1 cellular context compared by ENCODE assay signal in genomic region chr22:21982338-21982965, GRCh38.
TF ChIP-seq lines count a peak whose summit lies in the region.

Gene TOP3B, minus strand, starts transcription at chr22:21982787. Its CDS starts 7,078 bp downstream, at chr22:21975709.

TF ChIP-seq in HepG2, 621 proteins besides CTCF, POLR2A, EP300 and RAD21 (continued from another document and continues in another):
- TF ChIP-seq, protein P1, sequence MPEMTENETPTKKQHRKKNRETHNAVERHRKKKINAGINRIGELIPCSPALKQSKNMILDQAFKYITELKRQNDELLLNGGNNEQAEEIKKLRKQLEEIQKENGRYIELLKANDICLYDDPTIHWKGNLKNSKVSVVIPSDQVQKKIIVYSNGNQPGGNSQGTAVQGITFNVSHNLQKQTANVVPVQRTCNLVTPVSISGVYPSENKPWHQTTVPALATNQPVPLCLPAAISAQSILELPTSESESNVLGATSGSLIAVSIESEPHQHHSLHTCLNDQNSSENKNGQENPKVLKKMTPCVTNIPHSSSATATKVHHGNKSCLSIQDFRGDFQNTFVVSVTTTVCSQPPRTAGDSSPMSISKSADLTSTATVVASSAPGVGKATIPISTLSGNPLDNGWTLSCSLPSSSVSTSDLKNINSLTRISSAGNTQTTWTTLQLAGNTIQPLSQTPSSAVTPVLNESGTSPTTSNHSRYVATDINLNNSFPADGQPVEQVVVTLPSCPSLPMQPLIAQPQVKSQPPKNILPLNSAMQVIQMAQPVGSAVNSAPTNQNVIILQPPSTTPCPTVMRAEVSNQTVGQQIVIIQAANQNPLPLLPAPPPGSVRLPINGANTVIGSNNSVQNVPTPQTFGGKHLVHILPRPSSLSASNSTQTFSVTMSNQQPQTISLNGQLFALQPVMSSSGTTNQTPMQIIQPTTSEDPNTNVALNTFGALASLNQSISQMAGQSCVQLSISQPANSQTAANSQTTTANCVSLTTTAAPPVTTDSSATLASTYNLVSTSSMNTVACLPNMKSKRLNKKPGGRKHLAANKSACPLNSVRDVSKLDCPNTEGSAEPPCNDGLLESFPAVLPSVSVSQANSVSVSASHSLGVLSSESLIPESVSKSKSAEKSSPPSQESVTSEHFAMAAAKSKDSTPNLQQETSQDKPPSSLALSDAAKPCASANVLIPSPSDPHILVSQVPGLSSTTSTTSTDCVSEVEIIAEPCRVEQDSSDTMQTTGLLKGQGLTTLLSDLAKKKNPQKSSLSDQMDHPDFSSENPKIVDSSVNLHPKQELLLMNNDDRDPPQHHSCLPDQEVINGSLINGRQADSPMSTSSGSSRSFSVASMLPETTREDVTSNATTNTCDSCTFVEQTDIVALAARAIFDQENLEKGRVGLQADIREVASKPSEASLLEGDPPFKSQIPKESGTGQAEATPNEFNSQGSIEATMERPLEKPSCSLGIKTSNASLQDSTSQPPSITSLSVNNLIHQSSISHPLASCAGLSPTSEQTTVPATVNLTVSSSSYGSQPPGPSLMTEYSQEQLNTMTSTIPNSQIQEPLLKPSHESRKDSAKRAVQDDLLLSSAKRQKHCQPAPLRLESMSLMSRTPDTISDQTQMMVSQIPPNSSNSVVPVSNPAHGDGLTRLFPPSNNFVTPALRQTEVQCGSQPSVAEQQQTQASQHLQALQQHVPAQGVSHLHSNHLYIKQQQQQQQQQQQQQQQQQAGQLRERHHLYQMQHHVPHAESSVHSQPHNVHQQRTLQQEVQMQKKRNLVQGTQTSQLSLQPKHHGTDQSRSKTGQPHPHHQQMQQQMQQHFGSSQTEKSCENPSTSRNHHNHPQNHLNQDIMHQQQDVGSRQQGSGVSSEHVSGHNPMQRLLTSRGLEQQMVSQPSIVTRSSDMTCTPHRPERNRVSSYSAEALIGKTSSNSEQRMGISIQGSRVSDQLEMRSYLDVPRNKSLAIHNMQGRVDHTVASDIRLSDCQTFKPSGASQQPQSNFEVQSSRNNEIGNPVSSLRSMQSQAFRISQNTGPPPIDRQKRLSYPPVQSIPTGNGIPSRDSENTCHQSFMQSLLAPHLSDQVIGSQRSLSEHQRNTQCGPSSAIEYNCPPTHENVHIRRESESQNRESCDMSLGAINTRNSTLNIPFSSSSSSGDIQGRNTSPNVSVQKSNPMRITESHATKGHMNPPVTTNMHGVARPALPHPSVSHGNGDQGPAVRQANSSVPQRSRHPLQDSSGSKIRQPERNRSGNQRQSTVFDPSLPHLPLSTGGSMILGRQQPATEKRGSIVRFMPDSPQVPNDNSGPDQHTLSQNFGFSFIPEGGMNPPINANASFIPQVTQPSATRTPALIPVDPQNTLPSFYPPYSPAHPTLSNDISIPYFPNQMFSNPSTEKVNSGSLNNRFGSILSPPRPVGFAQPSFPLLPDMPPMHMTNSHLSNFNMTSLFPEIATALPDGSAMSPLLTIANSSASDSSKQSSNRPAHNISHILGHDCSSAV (CRISPR knock-in tag; IDR thresholded peaks at IDR 0.05; ENCODE audit: borderline replicate concordance), result no peak
- TF ChIP-seq ZNF710 (CRISPR knock-in tag; IDR thresholded peaks at IDR 0.05; ENCODE audit: borderline replicate concordance) (no peak; the same call in 1 of the 2 replicates), ZNF282 (IDR thresholded peaks at IDR 0.05; ENCODE audit: partially characterized antibody) (no peak), ELK4 (CRISPR knock-in tag; IDR thresholded peaks at IDR 0.05; ENCODE audit: borderline replicate concordance) (0 out of 2 replicates have a peak, but pooled peaks have one; percentile 46), ZSCAN31 (CRISPR knock-in tag; IDR thresholded peaks at IDR 0.05; ENCODE audit: low read depth) (peak; percentile 84; the same call in 1 of the 2 replicates), ZNF317 (CRISPR knock-in tag; IDR thresholded peaks at IDR 0.05) (peak; percentile 77), DRAP1 (CRISPR knock-in tag; IDR thresholded peaks at IDR 0.05) (peak; percentile 62), POLR2AphosphoS2 (IDR thresholded peaks at IDR 0.05; ENCODE audit: low read depth, low read length) (no peak), NFE2 (CRISPR knock-in tag; IDR thresholded peaks at IDR 0.05) (no peak), CCAR2 (optimal IDR thresholded peaks at IDR 0.05; ENCODE audit: low read depth, low read length) (peak; percentile 90), TCF12 (IDR thresholded peaks at IDR 0.05) (no peak), TCF12 (CRISPR knock-in tag; IDR thresholded peaks at IDR 0.05) (no peak), ZNF670 (CRISPR knock-in tag; IDR thresholded peaks at IDR 0.05; ENCODE audit: borderline replicate concordance) (peak; percentile 95), ZNF724P (CRISPR knock-in tag; IDR thresholded peaks at IDR 0.05; ENCODE audit: borderline replicate concordance) (peak; percentile 54; the same call in 1 of the 2 replicates), ZNF3 (CRISPR knock-in tag; IDR thresholded peaks at IDR 0.05) (no peak), ZNF615 (CRISPR knock-in tag; IDR thresholded peaks at IDR 0.05; ENCODE audit: borderline replicate concordance) (no peak), ZNF253 (CRISPR knock-in tag; IDR thresholded peaks at IDR 0.05; ENCODE audit: borderline replicate concordance) (no peak), ZNF160 (CRISPR knock-in tag; IDR thresholded peaks at IDR 0.05) (peak; percentile 86), PRPF4 (IDR thresholded peaks at IDR 0.05; ENCODE audit: low read depth, low read length, poor library complexity, severe bottlenecking) (no peak), FLYWCH1 (CRISPR knock-in tag; IDR thresholded peaks at IDR 0.05) (no peak), SIN3A (IDR thresholded peaks at IDR 0.05; ENCODE audit: borderline replicate concordance, low read depth, low read length) (peak; percentile 61; the same call in 1 of the 2 replicates), ZNF101 (CRISPR knock-in tag; IDR thresholded peaks at IDR 0.05; ENCODE audit: borderline replicate concordance, low read depth) (no peak), BCL6 (CRISPR knock-in tag; IDR thresholded peaks at IDR 0.05) (peak; percentile 66; the same call in 1 of the 2 replicates), ZNF251 (CRISPR knock-in tag; IDR thresholded peaks at IDR 0.05) (no peak), NONO (IDR thresholded peaks at IDR 0.05) (no peak), NONO (CRISPR knock-in tag; conservative IDR thresholded peaks at IDR 0.05) (peak; percentile 94), ZFP41 (CRISPR knock-in tag; IDR thresholded peaks at IDR 0.05; ENCODE audit: borderline replicate concordance) (no peak), GPBP1L1 (CRISPR knock-in tag; IDR thresholded peaks at IDR 0.05) (no peak), KDM5B (CRISPR knock-in tag; IDR thresholded peaks at IDR 0.05; ENCODE audit: borderline replicate concordance) (peak; percentile 75), MYNN (CRISPR knock-in tag; IDR thresholded peaks at IDR 0.05; ENCODE audit: low read depth) (peak; percentile 84; the same call in 1 of the 2 replicates), ZNF761 (CRISPR knock-in tag; conservative IDR thresholded peaks at IDR 0.05) (0 out of 2 replicates have a peak, but pooled peaks have one; percentile 64), NFE2L2 (IDR thresholded peaks at IDR 0.05; ENCODE audit: low read length) (no peak), HHEX (CRISPR knock-in tag; IDR thresholded peaks at IDR 0.05) (no peak), CREM (IDR thresholded peaks at IDR 0.05) (peak; percentile 51; the same call in 1 of the 2 replicates), CREM (CRISPR knock-in tag; IDR thresholded peaks at IDR 0.05) (0 out of 2 replicates have a peak, but pooled peaks have one; percentile 13)
- TF ChIP-seq, protein P2, sequence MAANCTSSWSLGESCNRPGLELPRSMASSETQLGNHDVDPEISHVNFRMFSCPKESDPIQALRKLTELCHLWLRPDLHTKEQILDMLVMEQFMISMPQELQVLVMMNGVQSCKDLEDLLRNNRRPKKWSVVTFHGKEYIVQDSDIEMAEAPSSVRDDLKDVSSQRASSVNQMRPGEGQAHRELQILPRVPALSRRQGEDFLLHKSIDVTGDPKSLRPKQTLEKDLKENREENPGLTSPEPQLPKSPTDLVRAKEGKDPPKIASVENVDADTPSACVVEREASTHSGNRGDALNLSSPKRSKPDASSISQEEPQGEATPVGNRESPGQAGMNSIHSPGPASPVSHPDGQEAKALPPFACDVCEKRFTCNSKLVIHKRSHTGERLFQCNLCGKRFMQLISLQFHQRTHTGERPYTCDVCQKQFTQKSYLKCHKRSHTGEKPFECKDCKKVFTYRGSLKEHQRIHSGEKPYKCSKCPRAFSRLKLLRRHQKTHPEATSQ (CRISPR knock-in tag; IDR thresholded peaks at IDR 0.05; ENCODE audit: borderline replicate concordance), result peak; percentile 77; the same call in 1 of the 2 replicates
- TF ChIP-seq, protein P3, sequence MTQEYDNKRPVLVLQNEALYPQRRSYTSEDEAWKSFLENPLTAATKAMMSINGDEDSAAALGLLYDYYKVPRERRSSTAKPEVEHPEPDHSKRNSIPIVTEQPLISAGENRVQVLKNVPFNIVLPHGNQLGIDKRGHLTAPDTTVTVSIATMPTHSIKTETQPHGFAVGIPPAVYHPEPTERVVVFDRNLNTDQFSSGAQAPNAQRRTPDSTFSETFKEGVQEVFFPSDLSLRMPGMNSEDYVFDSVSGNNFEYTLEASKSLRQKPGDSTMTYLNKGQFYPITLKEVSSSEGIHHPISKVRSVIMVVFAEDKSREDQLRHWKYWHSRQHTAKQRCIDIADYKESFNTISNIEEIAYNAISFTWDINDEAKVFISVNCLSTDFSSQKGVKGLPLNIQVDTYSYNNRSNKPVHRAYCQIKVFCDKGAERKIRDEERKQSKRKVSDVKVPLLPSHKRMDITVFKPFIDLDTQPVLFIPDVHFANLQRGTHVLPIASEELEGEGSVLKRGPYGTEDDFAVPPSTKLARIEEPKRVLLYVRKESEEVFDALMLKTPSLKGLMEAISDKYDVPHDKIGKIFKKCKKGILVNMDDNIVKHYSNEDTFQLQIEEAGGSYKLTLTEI (CRISPR knock-in tag; conservative IDR thresholded peaks at IDR 0.05), result no peak
- TF ChIP-seq, protein P4, sequence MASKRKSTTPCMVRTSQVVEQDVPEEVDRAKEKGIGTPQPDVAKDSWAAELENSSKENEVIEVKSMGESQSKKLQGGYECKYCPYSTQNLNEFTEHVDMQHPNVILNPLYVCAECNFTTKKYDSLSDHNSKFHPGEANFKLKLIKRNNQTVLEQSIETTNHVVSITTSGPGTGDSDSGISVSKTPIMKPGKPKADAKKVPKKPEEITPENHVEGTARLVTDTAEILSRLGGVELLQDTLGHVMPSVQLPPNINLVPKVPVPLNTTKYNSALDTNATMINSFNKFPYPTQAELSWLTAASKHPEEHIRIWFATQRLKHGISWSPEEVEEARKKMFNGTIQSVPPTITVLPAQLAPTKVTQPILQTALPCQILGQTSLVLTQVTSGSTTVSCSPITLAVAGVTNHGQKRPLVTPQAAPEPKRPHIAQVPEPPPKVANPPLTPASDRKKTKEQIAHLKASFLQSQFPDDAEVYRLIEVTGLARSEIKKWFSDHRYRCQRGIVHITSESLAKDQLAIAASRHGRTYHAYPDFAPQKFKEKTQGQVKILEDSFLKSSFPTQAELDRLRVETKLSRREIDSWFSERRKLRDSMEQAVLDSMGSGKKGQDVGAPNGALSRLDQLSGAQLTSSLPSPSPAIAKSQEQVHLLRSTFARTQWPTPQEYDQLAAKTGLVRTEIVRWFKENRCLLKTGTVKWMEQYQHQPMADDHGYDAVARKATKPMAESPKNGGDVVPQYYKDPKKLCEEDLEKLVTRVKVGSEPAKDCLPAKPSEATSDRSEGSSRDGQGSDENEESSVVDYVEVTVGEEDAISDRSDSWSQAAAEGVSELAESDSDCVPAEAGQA (IDR thresholded peaks at IDR 0.05; ENCODE audit: low read depth), result peak; percentile 89
- TF ChIP-seq, protein P4 (CRISPR knock-in tag; IDR thresholded peaks at IDR 0.05; ENCODE audit: borderline replicate concordance), result no peak
